In genomic region chr1:23838401-23838866, GRCh38 we compare ENCODE assay signal across 8 cellular contexts. TPM values are rescaled to one million over a fixed set of nuclear protein-coding genes. Genes with fewer than 3 reads are reported as not detected.
DNase-seq lines count a peak whose midpoint lies in the region; ATAC-seq and TF ChIP-seq lines count a peak whose summit lies in the region.

No MANE protein-coding gene starts in this region.

- no peak for TF ChIP-seq EP300 in sigmoid colon (IDR thresholded peaks at IDR 0.05)

- H3K4me2 ChIP-seq in Karpas-422 (ENCODE audit: low read depth, low read length, poor library complexity, severe bottlenecking): peak overlapping the region; percentile 99

- TF ChIP-seq CTCF in sigmoid colon (IDR thresholded peaks at IDR 0.05): no peak

- peak overlapping the region; percentile 66 for H3K9ac ChIP-seq in Karpas-422 (ENCODE audit: low read length)

- H2AFZ ChIP-seq in Karpas-422 (ENCODE audit: low read length): peak overlapping the region; percentile 93; the same call in 1 of the 2 replicates

- H3K79me2 ChIP-seq in Karpas-422 (ENCODE audit: low read length): no peaks in the 10 kb centered on the region

- H3K9me3 ChIP-seq in Karpas-422 (ENCODE audit: low read length): no peaks in the 10 kb centered on the region
- no peaks in the 10 kb centered on the region for H3K9me3 ChIP-seq in sigmoid colon

- H3K36me3 ChIP-seq in Karpas-422 (ENCODE audit: insufficient read depth, low read length) (no peaks in the 10 kb centered on the region), sigmoid colon (no peaks in the 10 kb centered on the region)

- H3K27me3 ChIP-seq in Karpas-422 (ENCODE audit: low read length) (no peaks in the 10 kb centered on the region), sigmoid colon (peaks cover 0 to 10% (median 0%) of the 10 kb centered on the region in 3 donors)

- H3K9me2 ChIP-seq in Karpas-422 (replicated peaks; ENCODE audit: insufficient read depth, low read length): no peaks in the 10 kb centered on the region

- H3K27ac ChIP-seq in Karpas-422 (ENCODE audit: low read length): peak overlapping the region; percentile 66
- no peak overlapping the region for H3K27ac ChIP-seq in sigmoid colon

- H3K4me1 ChIP-seq in Karpas-422 (ENCODE audit: low read length): peaks cover 18% of the 10 kb centered on the region
- H3K4me1 ChIP-seq in sigmoid colon: peaks cover 0 to 12% (median 11%) of the 10 kb centered on the region in 4 donors

- no peaks in the 10 kb centered on the region for H4K20me1 ChIP-seq in Karpas-422 (ENCODE audit: insufficient read depth, low read depth, low read length)

- WGBS in sigmoid colon, 2 donors: 1% methylated on average over 21 of the region's 21 CpGs

- peak overlapping the region; percentile 66 for H3K4me3 ChIP-seq in Karpas-422 (ENCODE audit: low read length)
- H3K4me3 ChIP-seq in sigmoid colon: peak overlapping the region in 3 of 4 donors; percentile 17 to 39 (median 33)

- DNase-seq in NCI-H2196 (lab: John Stamatoyannopoulos, UW; ENCODE audit: unreplicated experiment): peak; percentile 41
- no peak for DNase-seq in NCI-H2196 treated with DMSO at 0.1 percent for 48 hours (lab: John Stamatoyannopoulos, UW; ENCODE audit: unreplicated experiment)
- DNase-seq in Karpas-422: peak; percentile 93
- DNase-seq in T follicular helper cell (ENCODE audit: low read depth): peak; percentile 63
- peak; percentile 63 for DNase-seq in activated naive CD8-positive, alpha-beta T cell treated with anti-CD3 and anti-CD28 coated beads, Interleukin-2, amount 50 U/mL, for 16 hours (ENCODE audit: low read depth, low spot score)
- peak; percentile 74 for DNase-seq in left ventricle myocardium superior
- peak; percentile 79 for DNase-seq in sigmoid colon

- ATAC-seq in left ventricle myocardium superior (peak; percentile 100), GM19395 (IDR thresholded peaks at IDR 0.05; ENCODE audit: unreplicated experiment) (no peak)

- intact Hi-C loops in left ventricle myocardium superior (cut with micrococcal nuclease) (no loop called here), sigmoid colon (cut with DNase I) (no loop called here)

- TF ChIP-seq POLR2A in sigmoid colon (IDR thresholded peaks at IDR 0.05): no peak

RNA-seq across cellular contexts. Expression of gene HMGCL, which starts 13.2 kb away (rescaled TPM):
- total RNA-seq in Karpas-422 (2014; rRNA removed; shearing (Covaris generic); ENCODE audit: low replicate concordance): 25.6 and 45.2 TPM in 2 replicates
- total RNA-seq in left ventricle myocardium superior (33.5 TPM), sigmoid colon (10 to 100 TPM; 24.8 to 47.4 (median 37.9) TPM)
- 100 to 1,000 TPM in 2 of 3 donors, 10 to 100 TPM in 1; 56.6 to 156 (median 118) TPM for polyA plus RNA-seq in sigmoid colon

RNA-seq across cellular contexts. Expression of gene FUCA1, which starts 29.7 kb away (rescaled TPM):
- 37.8 and 47.2 TPM in 2 replicates for total RNA-seq in Karpas-422 (2014; rRNA removed; shearing (Covaris generic); ENCODE audit: low replicate concordance)
- total RNA-seq in left ventricle myocardium superior (12.1 TPM), sigmoid colon (10 to 100 TPM; 14.1 to 28.9 (median 21.8) TPM)
- 100 to 1,000 TPM in 1 of 3 donors, 10 to 100 TPM in 2; 46.2 to 260 (median 83.1) TPM for polyA plus RNA-seq in sigmoid colon

RNA-seq across cellular contexts. Expression of gene GALE, which starts 37.9 kb away (rescaled TPM):
- total RNA-seq in Karpas-422 (2014; rRNA removed; shearing (Covaris generic); ENCODE audit: low replicate concordance): 16.8 and 39.7 TPM in 2 replicates
- total RNA-seq in left ventricle myocardium superior (5.1 TPM), sigmoid colon (10 to 100 TPM in 1 of 4 donors, 1 to 10 TPM in 3; 7.8 to 11.5 (median 9.5) TPM)
- polyA plus RNA-seq in sigmoid colon: 100 to 1,000 TPM; 131 to 208 (median 207) TPM

RNA-seq across cellular contexts. Expression of gene LYPLA2, which starts 47.5 kb away (rescaled TPM):
- 43.1 and 69.8 TPM in 2 replicates for total RNA-seq in Karpas-422 (2014; rRNA removed; shearing (Covaris generic); ENCODE audit: low replicate concordance)
- 28.9 TPM for total RNA-seq in left ventricle myocardium superior
- 10 to 100 TPM; 20.2 to 24.4 (median 23.3) TPM for total RNA-seq in sigmoid colon
- 100 to 1,000 TPM in 2 of 3 donors, 10 to 100 TPM in 1; 99.6 to 121 (median 120) TPM for polyA plus RNA-seq in sigmoid colon
